9 cellular contexts compared by ENCODE assay signal in genomic region chr2:197310940-197311485, GRCh38. TPM values are rescaled to one million over a fixed set of nuclear protein-coding genes. Genes with fewer than 3 reads are reported as not detected.
DNase-seq lines count a peak whose midpoint lies in the region; ATAC-seq, FAIRE-seq and TF ChIP-seq lines count a peak whose summit lies in the region.
"Had no signal": no experiment of that assay in that cellular context is flagged by ENCODE, and none has a peak within 500 bp of the region (broad histone marks: within the 10 kb centered on the region; RNA-seq: fewer than 3 reads in every experiment).

No MANE protein-coding gene starts in this region.

- H3K4me2 ChIP-seq in keratinocyte (ENCODE audit: control insufficient read depth, extremely low read depth, insufficient read depth, low read depth, low read length) = peak overlapping the region; percentile 86

- H3K4me1 Mint-ChIP-seq in activated CD4-positive, alpha-beta T cell treated with anti-CD3 and anti-CD28 coated beads, Interleukin-2, amount 10 ng/mL, durations not matched to agents 24 days and 14 days = peaks cover 55% of the 10 kb centered on the region
- peaks cover 62% of the 10 kb centered on the region for H3K4me1 Mint-ChIP-seq in activated CD8-positive, alpha-beta T cell treated with anti-CD3 and anti-CD28 coated beads for 36 hours (ENCODE audit: low read depth)

- H3K4me3 Mint-ChIP-seq in activated CD4-positive, alpha-beta T cell treated with anti-CD3 and anti-CD28 coated beads, Interleukin-2, amount 10 ng/mL, durations not matched to agents 24 days and 14 days = peak overlapping the region; percentile 87
- H3K4me3 Mint-ChIP-seq in activated CD8-positive, alpha-beta T cell treated with anti-CD3 and anti-CD28 coated beads for 36 hours = peak overlapping the region; percentile 84

- no peaks in the 10 kb centered on the region for H3K27me3 Mint-ChIP-seq in activated CD4-positive, alpha-beta T cell treated with anti-CD3 and anti-CD28 coated beads, Interleukin-2, amount 10 ng/mL, durations not matched to agents 24 days and 14 days
- no peaks in the 10 kb centered on the region for H3K27me3 Mint-ChIP-seq in activated CD8-positive, alpha-beta T cell treated with anti-CD3 and anti-CD28 coated beads for 36 hours

- H3K36me3 ChIP-seq in keratinocyte (ENCODE audit: control insufficient read depth in 2 of 2, extremely low read depth in 1 of 2, insufficient read depth in 2 of 2, low read length in 2 of 2) (no peaks in the 10 kb centered on the region), thoracic aorta (no peaks in the 10 kb centered on the region)

- H3K4me3 ChIP-seq in keratinocyte (ENCODE audit: control insufficient read depth in 2 of 3, extremely low read depth in 1 of 3, insufficient read depth in 2 of 3, low read depth in 1 of 3, low read length in 3 of 3) (peak overlapping the region; percentile 26 to 73 (median 59)), thoracic aorta (peak overlapping the region; percentile 88)

- ATAC-seq in activated CD8-positive, alpha-beta T cell treated with anti-CD3 and anti-CD28 coated beads for 36 hours = no peak
- no peak for ATAC-seq in thoracic aorta (ENCODE audit: insufficient number of reproducible peaks, low FRiP score, low read depth)

- no peak for FAIRE-seq in keratinocyte (lab: Jason Lieb, UNC)

- H2AFZ ChIP-seq in keratinocyte (ENCODE audit: control insufficient read depth, low read length) = peak overlapping the region; percentile 64

- H3K9me1 ChIP-seq in keratinocyte (ENCODE audit: control insufficient read depth, extremely low read depth, insufficient read depth, low read length) = no peaks in the 10 kb centered on the region

- H3K27ac Mint-ChIP-seq in activated CD4-positive, alpha-beta T cell treated with anti-CD3 and anti-CD28 coated beads, Interleukin-2, amount 10 ng/mL, durations not matched to agents 24 days and 14 days = peak overlapping the region; percentile 91
- peak overlapping the region; percentile 89 for H3K27ac Mint-ChIP-seq in activated CD8-positive, alpha-beta T cell treated with anti-CD3 and anti-CD28 coated beads for 36 hours

- no peak for DNase-seq in activated CD4-positive, alpha-beta T cell treated with anti-CD3 and anti-CD28 coated beads, Interleukin-2, amount 10 ng/mL, durations not matched to agents 24 days and 14 days
- no peak for DNase-seq in activated CD4-positive, alpha-beta T cell treated with anti-CD3 and anti-CD28 coated beads, Interleukin-2, amount 50 U/mL, for 4 hours
- DNase-seq in activated CD8-positive, alpha-beta T cell treated with anti-CD3 and anti-CD28 coated beads for 36 hours = no peak
- DNase-seq in keratinocyte (ENCODE audit: low read depth, low spot score) (no peak), thoracic aorta (ENCODE audit: low spot score) (no peak), NOMO-1 treated with dmso at 0.1 percent for 144 hours (lab: John Stamatoyannopoulos, UW; ENCODE audit: unreplicated experiment) (no peak), DMS114 treated with DMSO at 0.1 percent for 48 hours (lab: John Stamatoyannopoulos, UW; ENCODE audit: unreplicated experiment) (no peak)
- no peak for DNase-seq in stimulated activated naive CD4-positive, alpha-beta T cell treated with Interleukin-2 at 50 U/mL for 16 hours (lab: John Stamatoyannopoulos, UW)

- no peaks in the 10 kb centered on the region for H3K79me2 ChIP-seq in keratinocyte (ENCODE audit: control insufficient read depth, insufficient read depth, low read length)

- dilution Hi-C loops in keratinocyte (cut with MboI; ENCODE audit: extremely low pct_ligation_motif_present, low sequenced_read_pairs) = no loop called here

- H3K36me3 Mint-ChIP-seq in activated CD4-positive, alpha-beta T cell treated with anti-CD3 and anti-CD28 coated beads, Interleukin-2, amount 10 ng/mL, durations not matched to agents 24 days and 14 days (ENCODE audit: low read depth) = peaks cover 15% of the 10 kb centered on the region
- H3K36me3 Mint-ChIP-seq in activated CD8-positive, alpha-beta T cell treated with anti-CD3 and anti-CD28 coated beads for 36 hours (ENCODE audit: low read depth) = peaks cover 31% of the 10 kb centered on the region

- H3K27ac ChIP-seq in keratinocyte (ENCODE audit: control insufficient read depth, insufficient read depth, low read length) (no peak overlapping the region), thoracic aorta (peak overlapping the region; percentile 60 to 69)
- H3K27ac ChIP-seq: epithelial cell of prostate had no signal

- POLR2A ChIA-PET in activated CD8-positive, alpha-beta T cell treated with anti-CD3 and anti-CD28 coated beads for 36 hours (lab: Charles Lee) = interaction anchor here (0.6 to 7.8 kb wide), 20 partner anchors 10 to 190 kb away, joined by 3 to 52 read pairs (median 6); no protein-coding TSS in a partner anchor

- no peak for TF ChIP-seq CTCF in activated CD8-positive, alpha-beta T cell treated with anti-CD3 and anti-CD28 coated beads for 36 hours (IDR thresholded peaks at IDR 0.05)
- TF ChIP-seq CTCF in keratinocyte (optimal IDR thresholded peaks at IDR 0.05 in 1 of 3, IDR thresholded peaks at IDR 0.05 in 1 of 3, conservative IDR thresholded peaks at IDR 0.05 in 1 of 3; ENCODE audit: extremely low read depth in 1 of 3, insufficient read depth in 2 of 3, low read length in 3 of 3) (no peak), thoracic aorta (IDR thresholded peaks at IDR 0.05) (no peak)

- H3K27me3 ChIP-seq in keratinocyte (ENCODE audit: control insufficient read depth, extremely low read depth, insufficient read depth, low read length) = peaks cover 5% of the 10 kb centered on the region
- H3K27me3 ChIP-seq in thoracic aorta (replicated peaks; ENCODE audit: insufficient read depth) = no peaks in the 10 kb centered on the region

- no peaks in the 10 kb centered on the region for H3K9me3 Mint-ChIP-seq in activated CD4-positive, alpha-beta T cell treated with anti-CD3 and anti-CD28 coated beads, Interleukin-2, amount 10 ng/mL, durations not matched to agents 24 days and 14 days
- H3K9me3 Mint-ChIP-seq in activated CD8-positive, alpha-beta T cell treated with anti-CD3 and anti-CD28 coated beads for 36 hours = no peaks in the 10 kb centered on the region

- intact Hi-C loops in activated CD4-positive, alpha-beta T cell treated with anti-CD3 and anti-CD28 coated beads, Interleukin-2, amount 10 ng/mL, durations not matched to agents 24 days and 14 days (cut with micrococcal nuclease) = loop anchor here (1.0 to 5.0 kb wide), 5 partner anchors 12 to 120 kb away; no protein-coding TSS in a partner anchor
- intact Hi-C loops in activated CD8-positive, alpha-beta T cell treated with anti-CD3 and anti-CD28 coated beads for 36 hours (cut with micrococcal nuclease) = loop anchor here (2.0 to 5.0 kb wide), 2 partner anchors 16 to 66 kb away; no protein-coding TSS in a partner anchor

- H3K9me3 ChIP-seq in keratinocyte (ENCODE audit: control insufficient read depth, low read depth, low read length) (no peaks in the 10 kb centered on the region), thoracic aorta (no peaks in the 10 kb centered on the region)

- CTCF ChIA-PET in activated CD8-positive, alpha-beta T cell treated with anti-CD3 and anti-CD28 coated beads for 36 hours (lab: Charles Lee) = interaction anchor here (0.7 to 4.6 kb wide), 18 partner anchors 9 to 197 kb away, joined by 3 to 33 read pairs (median 6); no protein-coding TSS in a partner anchor

- H3K4me1 ChIP-seq in keratinocyte (ENCODE audit: control insufficient read depth, extremely low read depth, insufficient read depth, low read length) (peaks cover 13% of the 10 kb centered on the region), thoracic aorta (ENCODE audit: control insufficient read depth in 1 of 2, low read depth in 2 of 2) (peaks cover 16 to 41% of the 10 kb centered on the region in 2 donors)

- H4K20me1 ChIP-seq in keratinocyte (ENCODE audit: control insufficient read depth, extremely low read depth, insufficient read depth, low read length) = no peaks in the 10 kb centered on the region

- H3K9ac ChIP-seq in keratinocyte (ENCODE audit: control insufficient read depth, extremely low read depth, insufficient read depth, low read length) = peak overlapping the region; percentile 20

RNA-seq across cellular contexts. Expression of gene ANKRD44, which starts 0.4 kb away (rescaled TPM):
- total RNA-seq in activated CD4-positive, alpha-beta T cell treated with anti-CD3 and anti-CD28 coated beads, Interleukin-2, amount 10 ng/mL, durations not matched to agents 24 days and 14 days = 130 and 147 TPM in 2 replicates
- 100 to 1,000 TPM; 131 to 132 TPM for total RNA-seq in activated CD8-positive, alpha-beta T cell treated with anti-CD3 and anti-CD28 coated beads for 36 hours
- 0.17 to 0.35 TPM (median 0.25 TPM) in 3 replicates for polyA plus RNA-seq in keratinocyte
- 0.25 TPM for polyA plus RNA-seq in keratinocyte (2011; ENCODE audit: low read depth)
- 0.64 and 1.5 TPM in 2 replicates for polyA plus RNA-seq in keratinocyte (2011; cell fraction: cytosol; rRNA removed)
- polyA plus RNA-seq in keratinocyte (2011; cell fraction: nucleus; rRNA removed) = 0.52 and 1.4 TPM in 2 replicates
- 0.53 and 0.59 TPM in 2 replicates for polyA plus RNA-seq in keratinocyte (2012; ENCODE audit: low replicate concordance)
- 0.66 to 13.6 TPM in 2 of 3 replicates, not detected in the other for polyA minus RNA-seq in keratinocyte
- polyA minus RNA-seq in keratinocyte (2011; cell fraction: cytosol; rRNA and poly(A)+ RNA removed) = 3.8 TPM
- 0.74 and 2.5 TPM in 2 replicates for polyA minus RNA-seq in keratinocyte (2011; cell fraction: nucleus; rRNA and poly(A)+ RNA removed)
- total RNA-seq in thoracic aorta = 10 to 100 TPM; 57.8 to 93.4 TPM
